ENCODE assay signal across 8 cellular contexts in genomic region chr5:87266914-87267573, GRCh38. TPM values are rescaled to one million over a fixed set of nuclear protein-coding genes. Genes with fewer than 3 reads are reported as not detected.
DNase-seq lines count a peak whose midpoint lies in the region; ATAC-seq and TF ChIP-seq lines count a peak whose summit lies in the region.

No MANE protein-coding gene starts in this region.

- H3K27ac ChIP-seq in A673 (ENCODE audit: low read depth, low read length, poor library complexity, severe bottlenecking) (peak overlapping the region; percentile 86), iPS DF 6.9 (ENCODE audit: low read length) (no peak overlapping the region), stomach (peak overlapping the region; percentile 91 to 94 (median 93))

- in situ Hi-C loops in KBM-7 (cut with MboI; ENCODE audit: low pct_unique_long_range_greater_than_20kb, low sequenced_read_pairs), result no loop called here

- H3K4me3 Mint-ChIP-seq in activated CD8-positive, alpha-beta T cell treated with anti-CD3 and anti-CD28 coated beads, Interleukin-2, amount 10 ng/mL, durations not matched to agents 7 days and 5 days, result peak overlapping the region; percentile 98

- TF ChIP-seq EP300 in stomach (IDR thresholded peaks at IDR 0.05), result no peak

- peaks cover 12% of the 10 kb centered on the region for H3K36me3 Mint-ChIP-seq in activated CD8-positive, alpha-beta T cell treated with anti-CD3 and anti-CD28 coated beads, Interleukin-2, amount 10 ng/mL, durations not matched to agents 7 days and 5 days (ENCODE audit: low read depth)

- POLR2A ChIA-PET in A673 (lab: Charles Lee; ENCODE audit: low non-redundant PET), result no interaction called here
- POLR2A ChIA-PET in activated CD8-positive, alpha-beta T cell treated with anti-CD3 and anti-CD28 coated beads, Interleukin-2, amount 10 ng/mL, durations not matched to agents 7 days and 5 days (lab: Charles Lee), result interaction anchor here (0.7 to 1.6 kb wide), 2 partner anchors 146 to 150 kb away, joined by 4 to 6 read pairs; no protein-coding TSS in a partner anchor

- intact Hi-C loops in A673 (cut with micrococcal nuclease; ENCODE audit: unreplicated experiment) (loop anchor here (10.0 kb wide), 1 partner anchor 192 kb away; no protein-coding TSS in a partner anchor), stomach (cut with DNase I; ENCODE audit: low total_unique reads) (no loop called here)

- BruUV-seq in A673 (replicated peaks; lab: Mats Ljungman, UMichigan), result TSS peak; percentile 95

- H3K9me3 ChIP-seq in A673 (ENCODE audit: low read depth, low read length, poor library complexity, severe bottlenecking), result no peaks in the 10 kb centered on the region
- no peaks in the 10 kb centered on the region for H3K9me3 ChIP-seq in iPS DF 6.9 (ENCODE audit: control insufficient read depth, insufficient read depth, low read length)
- no peaks in the 10 kb centered on the region for H3K9me3 ChIP-seq in stomach

- H3K4me1 Mint-ChIP-seq in activated CD8-positive, alpha-beta T cell treated with anti-CD3 and anti-CD28 coated beads, Interleukin-2, amount 10 ng/mL, durations not matched to agents 7 days and 5 days (ENCODE audit: low read depth), result peaks cover 32% of the 10 kb centered on the region

- no peak for DNase-seq in A673 (ENCODE audit: low spot score)
- DNase-seq in activated CD8-positive, alpha-beta T cell treated with anti-CD3 and anti-CD28 coated beads, Interleukin-2, amount 10 ng/mL, durations not matched to agents 7 days and 5 days, result no peak
- no peak for DNase-seq in iPS DF 6.9 (ENCODE audit: low read depth, low spot score)
- no peak for DNase-seq in stomach
- no peak for DNase-seq in NCI-H446 (lab: John Stamatoyannopoulos, UW)
- no peak for DNase-seq in KBM-7

- H3K4me3 ChIP-seq in A673 (ENCODE audit: low read depth, low read length, poor library complexity, severe bottlenecking) (peak overlapping the region; percentile 97), iPS DF 6.9 (ENCODE audit: low read length) (peak overlapping the region; percentile 98; the same call in 1 of the 2 replicates), stomach (peak overlapping the region; percentile 71 to 97 (median 86))

- no peaks in the 10 kb centered on the region for H3K27me3 Mint-ChIP-seq in activated CD8-positive, alpha-beta T cell treated with anti-CD3 and anti-CD28 coated beads, Interleukin-2, amount 10 ng/mL, durations not matched to agents 7 days and 5 days (ENCODE audit: low read depth)

- CTCF ChIA-PET in A673 (lab: Charles Lee), result no interaction called here
- CTCF ChIA-PET in activated CD8-positive, alpha-beta T cell treated with anti-CD3 and anti-CD28 coated beads, Interleukin-2, amount 10 ng/mL, durations not matched to agents 7 days and 5 days (lab: Charles Lee), result no interaction called here

- no peaks in the 10 kb centered on the region for H3K27me3 ChIP-seq in A673 (replicated peaks; ENCODE audit: insufficient read depth, low read depth, low read length, poor library complexity)
- peaks cover 6% of the 10 kb centered on the region; the same call in 1 of the 2 replicates for H3K27me3 ChIP-seq in iPS DF 6.9 (ENCODE audit: control insufficient read depth, insufficient read depth, low read length)
- H3K27me3 ChIP-seq in stomach, result no peaks in the 10 kb centered on the region

- no peaks in the 10 kb centered on the region for H3K9me3 Mint-ChIP-seq in activated CD8-positive, alpha-beta T cell treated with anti-CD3 and anti-CD28 coated beads, Interleukin-2, amount 10 ng/mL, durations not matched to agents 7 days and 5 days (ENCODE audit: insufficient read depth)

- peak overlapping the region; percentile 94 for H3K27ac Mint-ChIP-seq in activated CD8-positive, alpha-beta T cell treated with anti-CD3 and anti-CD28 coated beads, Interleukin-2, amount 10 ng/mL, durations not matched to agents 7 days and 5 days

- no CpG with 5 or more reads among the region's 14 CpGs for WGBS in iPS DF 6.9 (ENCODE audit: insufficient coverage, insufficient read length)
- 4 to 6% (median 4%) methylated on average over 14 of the region's 14 CpGs for WGBS in stomach, 5 donors

- TF ChIP-seq CTCF in A673 (conservative IDR thresholded peaks at IDR 0.05; ENCODE audit: low read depth, low read length), result no peak
- TF ChIP-seq CTCF in stomach (IDR thresholded peaks at IDR 0.05), result no peak

- peak; percentile 28 for ATAC-seq in GM18870 (IDR thresholded peaks at IDR 0.05; ENCODE audit: unreplicated experiment)
- ATAC-seq in HG03095 (IDR thresholded peaks at IDR 0.05; ENCODE audit: unreplicated experiment), result peak; percentile 5
- ATAC-seq in activated CD8-positive, alpha-beta T cell treated with anti-CD3 and anti-CD28 coated beads, Interleukin-2, amount 10 ng/mL, durations not matched to agents 7 days and 5 days, result no peak

- no peaks in the 10 kb centered on the region for H3K36me3 ChIP-seq in A673 (ENCODE audit: insufficient read depth, low read length, poor library complexity, severe bottlenecking)
- H3K36me3 ChIP-seq in iPS DF 6.9 (ENCODE audit: control insufficient read depth, insufficient read depth, low read length), result no peaks in the 10 kb centered on the region
- no peaks in the 10 kb centered on the region for H3K36me3 ChIP-seq in stomach

- H3K4me1 ChIP-seq in A673 (ENCODE audit: insufficient read depth, low read length, poor library complexity, severe bottlenecking) (no peaks in the 10 kb centered on the region), iPS DF 6.9 (ENCODE audit: control insufficient read depth, insufficient read depth, low read length) (peaks cover 1% of the 10 kb centered on the region; the same call in 1 of the 2 replicates), stomach (peaks cover 12 to 37% (median 22%) of the 10 kb centered on the region in 4 donors)

- TF ChIP-seq POLR2A in stomach (IDR thresholded peaks at IDR 0.05), result no peak

RNA-seq across cellular contexts. Expression of gene RASA1, which starts 0.6 kb away (rescaled TPM):
- total RNA-seq in A673 (2021) (34.2 and 35.4 TPM in 2 replicates), stomach (10 to 100 TPM; 17.7 to 89.3 (median 22.2) TPM)
- total RNA-seq in activated CD8-positive, alpha-beta T cell treated with anti-CD3 and anti-CD28 coated beads, Interleukin-2, amount 10 ng/mL, durations not matched to agents 7 days and 5 days, result 10 to 100 TPM; 12.9 to 14.8 TPM
- 10 to 100 TPM in 1 of 3 donors, 1 to 10 TPM in 2; 7.3 to 10.1 (median 8.4) TPM for polyA plus RNA-seq in stomach
